In genomic region chr15:39530446-39531342, GRCh38 we compare ENCODE assay signal across 1 cellular context.
A peak's percentile ranks its signal among the peaks of the same experiment; 100 is the strongest.
TF ChIP-seq lines count a peak whose summit lies in the region.

No MANE protein-coding gene starts in this region.

TF ChIP-seq in H1, 55 proteins besides CTCF, POLR2A, EP300 and RAD21 (continued from another document):
- TF ChIP-seq E2F6 (IDR thresholded peaks at IDR 0.05): peak; percentile 96
- 0 out of 2 replicates have a peak, but pooled peaks have one; percentile 66 for TF ChIP-seq RBBP5 (IDR thresholded peaks at IDR 0.05; ENCODE audit: borderline replicate concordance, low read depth, low read length)
